8 cellular contexts compared by ENCODE assay signal in genomic region chr1:110390096-110390495, GRCh38. TPM values are rescaled to one million over a fixed set of nuclear protein-coding genes. Genes with fewer than 3 reads are reported as not detected.
DNase-seq lines count a peak whose midpoint lies in the region; ATAC-seq, FAIRE-seq and TF ChIP-seq lines count a peak whose summit lies in the region.

No MANE protein-coding gene starts in this region.

- TF ChIP-seq POLR2A in thyroid gland (IDR thresholded peaks at IDR 0.05): no peak

- H3K27ac ChIP-seq in HUES48 (ENCODE audit: low read depth, low read length) (peak overlapping the region; percentile 36), lower lobe of right lung (peak overlapping the region; percentile 72), thyroid gland (peak overlapping the region; percentile 34 to 56 (median 54))

- no peak overlapping the region for H3K4me3 ChIP-seq in HUES48 (ENCODE audit: low read depth, low read length)
- peak overlapping the region; percentile 45 for H3K4me3 ChIP-seq in lower lobe of right lung
- H3K4me3 ChIP-seq in thyroid gland (replicated peaks in 1 of 3): peak overlapping the region in 2 of 3 donors; percentile 9 to 17

- WGBS in thyroid gland, 2 donors: 47 to 55% methylated on average over 6 of the region's 6 CpGs

- H3K36me3 Mint-ChIP-seq in T-helper 17 cell (ENCODE audit: low read depth): peaks cover 2% of the 10 kb centered on the region

- H3K9me3 ChIP-seq in HUES48 (ENCODE audit: control insufficient read depth, insufficient read depth, low read length) (no peaks in the 10 kb centered on the region), lower lobe of right lung (no peaks in the 10 kb centered on the region), thyroid gland (no peaks in the 10 kb centered on the region), T-helper 17 cell (ENCODE audit: control insufficient read depth, low read length, poor library complexity, severe bottlenecking) (no peaks in the 10 kb centered on the region)

- DNase-seq in dedifferentiated amniotic fluid mesenchymal stem cell (ENCODE audit: extremely low spot score) (peak; percentile 75), lower lobe of right lung (peak; percentile 65), thyroid gland (peak; percentile 60 to 74), AML-193 (lab: John Stamatoyannopoulos, UW) (no peak), T-helper 17 cell (no peak), HUDEP-2 (lab: John Stamatoyannopoulos, UW; ENCODE audit: unreplicated experiment in 76 of 76) (no peak), frontal cortex (ENCODE audit: low spot score in 2 of 2) (no peak)

- H3K4me1 Mint-ChIP-seq in T-helper 17 cell: peaks cover 5% of the 10 kb centered on the region

- no peak overlapping the region for H3K9ac ChIP-seq in HUES48 (ENCODE audit: low read depth, low read length)

- no peaks in the 10 kb centered on the region for H3K27me3 Mint-ChIP-seq in T-helper 17 cell

- peaks cover 17% of the 10 kb centered on the region for H3K4me1 ChIP-seq in HUES48 (ENCODE audit: control insufficient read depth, insufficient read depth, low read length)
- peaks cover 10% of the 10 kb centered on the region for H3K4me1 ChIP-seq in lower lobe of right lung
- peaks cover 0 to 5% of the 10 kb centered on the region in 2 donors for H3K4me1 ChIP-seq in thyroid gland

- intact Hi-C loops in lower lobe of right lung (cut with DNase I) (no loop called here), thyroid gland (cut with DNase I) (no loop called here)

- H3K4me3 Mint-ChIP-seq in T-helper 17 cell: no peak overlapping the region

- TF ChIP-seq CTCF in lower lobe of right lung (IDR thresholded peaks at IDR 0.05) (no peak), thyroid gland (IDR thresholded peaks at IDR 0.05) (peak in 1 of 6 experiments; percentile 22)

- FAIRE-seq in frontal cortex (lab: Jason Lieb, UNC): no peak

- H3K27ac Mint-ChIP-seq in T-helper 17 cell: no peak overlapping the region

- ATAC-seq in lower lobe of right lung (peak; percentile 93 to 97), T-helper 17 cell (no peak)

- H3K36me3 ChIP-seq in HUES48 (ENCODE audit: control insufficient read depth, insufficient read depth, low read length): peaks cover 4% of the 10 kb centered on the region; the same call in 1 of the 2 replicates
- H3K36me3 ChIP-seq in lower lobe of right lung: peaks cover 8% of the 10 kb centered on the region
- no peaks in the 10 kb centered on the region for H3K36me3 ChIP-seq in thyroid gland

- H3K27me3 ChIP-seq in HUES48 (ENCODE audit: control insufficient read depth, insufficient read depth, low read length): no peaks in the 10 kb centered on the region
- H3K27me3 ChIP-seq in lower lobe of right lung (ENCODE audit: low read depth): no peaks in the 10 kb centered on the region
- H3K27me3 ChIP-seq in thyroid gland: no peaks in the 10 kb centered on the region

RNA-seq across cellular contexts. Expression of gene SLC16A4, which starts 0.7 kb away (rescaled TPM):
- total RNA-seq in lower lobe of right lung (9.6 TPM), thyroid gland (10 to 100 TPM; 18.6 to 30.5 (median 25.8) TPM), T-helper 17 cell (under 1 TPM; 0.20 to 0.29 TPM), frontal cortex (4.1 TPM)

RNA-seq across cellular contexts. Expression of gene LAMTOR5, which starts 17.4 kb away (rescaled TPM):
- 121 TPM for total RNA-seq in lower lobe of right lung
- total RNA-seq in thyroid gland: 100 to 1,000 TPM in 1 of 4 donors, 10 to 100 TPM in 3; 46.1 to 119 (median 80.2) TPM
- 10 to 100 TPM; 78.2 to 79.1 TPM for total RNA-seq in T-helper 17 cell
- 38.7 TPM for total RNA-seq in frontal cortex

RNA-seq across cellular contexts. Expression of gene RBM15, which starts 50.9 kb away (rescaled TPM):
- 23.3 TPM for total RNA-seq in lower lobe of right lung
- 10 to 100 TPM; 38.4 to 59.8 (median 40.7) TPM for total RNA-seq in thyroid gland
- 10 to 100 TPM; 40.5 to 45.2 TPM for total RNA-seq in T-helper 17 cell
- 34.2 TPM for total RNA-seq in frontal cortex

Comparison
In these comparisons a context has a peak if more than half of its experiments do, and no peak if none do; other contexts are left out.
1. DNase-seq: peak in dedifferentiated amniotic fluid mesenchymal stem cell (single experiment), lower lobe of right lung (single experiment) and thyroid gland (2 of 2); none in AML-193 (0 of 2), T-helper 17 cell (0 of 3), HUDEP-2 (0 of 76) and frontal cortex (0 of 2).
2. Peak in every context shown above with its lines, with median percentiles within 50 percentile points of each other: H3K27ac ChIP-seq.